Comparison of ENCODE assay signal across 8 cellular contexts in genomic region chr11:3109921-3110706, GRCh38. TPM values are rescaled to one million over a fixed set of nuclear protein-coding genes. Genes with fewer than 3 reads are reported as not detected.
DNase-seq lines count a peak whose midpoint lies in the region; ATAC-seq and TF ChIP-seq lines count a peak whose summit lies in the region.

No MANE protein-coding gene starts in this region.

- H3K9me3 ChIP-seq in right atrium auricular region = peaks cover 0 to 3% of the 10 kb centered on the region in 2 donors

- no peak overlapping the region for H3K27ac ChIP-seq in right atrium auricular region

- no peaks in the 10 kb centered on the region for H3K4me1 ChIP-seq in right atrium auricular region

- H3K36me3 ChIP-seq in right atrium auricular region = peaks cover 13% of the 10 kb centered on the region

- no peak for ATAC-seq in GM18861 (IDR thresholded peaks at IDR 0.05; ENCODE audit: unreplicated experiment)

- H3K27me3 ChIP-seq in right atrium auricular region = no peaks in the 10 kb centered on the region

- peak; percentile 46 to 78 for TF ChIP-seq CTCF in right atrium auricular region (IDR thresholded peaks at IDR 0.05)

- H3K4me3 ChIP-seq in right atrium auricular region = no peak overlapping the region

- DNase-seq in NCI-H82 (lab: John Stamatoyannopoulos, UW) (peak; percentile 76), NCI-H82 treated with DMSO at 0.1 percent for 48 hours (lab: John Stamatoyannopoulos, UW; ENCODE audit: unreplicated experiment) (no peak), NCI-H345 treated with DMSO at 0.1 percent for 48 hours (lab: John Stamatoyannopoulos, UW; ENCODE audit: unreplicated experiment) (peak; percentile 26), right atrium auricular region (ENCODE audit: low spot score) (no peak), LoVo (ENCODE audit: low spot score) (no peak)
- DNase-seq in activated naive CD4-positive, alpha-beta T cell treated with Interleukin-2 at 50 U/mL for 16 hours = peak; percentile 29
- peak; percentile 16 to 45 (median 24) for DNase-seq in stimulated activated CD4-positive, alpha-beta T cell treated with anti-CD3 and anti-CD28 coated beads, Interleukin-12 subunit alpha, Interleukin-12 subunit beta, amount 100 ng/mL, for 48 hours (ENCODE audit: low read depth in 2 of 3, low spot score in 1 of 3)

RNA-seq across cellular contexts. Expression of gene CARS1, which starts 52.9 kb away (rescaled TPM):
- total RNA-seq in right atrium auricular region = 10 to 100 TPM; 12.2 to 15.3 TPM

RNA-seq across cellular contexts. Expression of gene OSBPL5, which starts 55.0 kb away (rescaled TPM):
- 10 to 100 TPM; 11.1 to 17.8 TPM for total RNA-seq in right atrium auricular region

Comparison
In these comparisons a context has a peak if more than half of its experiments do, and no peak if none do; other contexts are left out.
1. DNase-seq: peak in NCI-H82 (single experiment), NCI-H345 treated with DMSO at 0.1 percent for 48 hours (single experiment), activated naive CD4-positive, alpha-beta T cell treated with Interleukin-2 at 50 U/mL for 16 hours (single experiment) and stimulated activated CD4-positive, alpha-beta T cell treated with anti-CD3 and anti-CD28 coated beads, Interleukin-12 subunit alpha, Interleukin-12 subunit beta, amount 100 ng/mL, for 48 hours (3 of 3); none in NCI-H82 treated with DMSO at 0.1 percent for 48 hours (single experiment), right atrium auricular region (single experiment) and LoVo (single experiment).